8 cellular contexts compared by ENCODE assay signal in the genomic region with DNA sequence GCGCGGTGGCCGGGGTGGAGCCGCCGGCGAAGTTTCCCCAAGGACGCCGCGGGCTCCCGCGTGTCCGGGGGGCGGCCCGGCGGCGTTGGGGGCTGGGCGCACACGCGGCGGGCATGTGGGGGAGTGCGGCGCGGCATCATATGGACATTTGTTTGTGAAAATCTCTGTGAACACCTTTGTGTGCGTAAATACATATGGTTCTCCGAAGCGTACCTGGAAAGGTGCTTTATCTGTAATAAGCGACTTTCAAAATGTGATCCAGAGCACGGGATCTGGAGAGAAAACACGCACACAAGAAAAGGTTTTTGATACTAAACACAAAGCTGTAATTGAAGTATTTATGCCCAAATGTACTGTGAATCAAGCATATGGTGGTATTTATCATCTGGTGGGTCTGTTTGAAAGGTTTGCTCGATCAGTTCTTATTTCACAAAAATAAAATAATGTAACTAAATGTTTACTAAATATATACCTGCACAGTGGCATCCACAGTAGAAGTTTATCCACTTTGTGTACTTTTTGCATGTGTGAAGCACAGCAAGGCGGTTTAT. TPM values are rescaled to one million over a fixed set of nuclear protein-coding genes. Genes with fewer than 3 reads are reported as not detected.
A peak's percentile ranks its signal among the peaks of the same experiment; 100 is the strongest.
DNase-seq lines count a peak whose midpoint lies in the region; ATAC-seq and TF ChIP-seq lines count a peak whose summit lies in the region.

No MANE protein-coding gene starts in this region.

- H3K4me3 ChIP-seq in GM12864 (ENCODE audit: low read depth, low read length) (peak overlapping the region; percentile 91), coronary artery (peak overlapping the region; percentile 98)

- TF ChIP-seq CTCF in GM12864 (IDR thresholded peaks at IDR 0.05; ENCODE audit: low read depth, low read length, missing control alignments): no peak
- no peak for TF ChIP-seq CTCF in coronary artery (IDR thresholded peaks at IDR 0.05)

- H3K27ac Mint-ChIP-seq in natural killer cell treated with Interleukin-12 subunit alpha and Interleukin-12 subunit beta and Interleukin-15 and Interleukin-18, amount 100 ng/mL, for 72 hours: peak overlapping the region; percentile 78 to 82

- no peak for DNase-seq in GM12864 (ENCODE audit: low read depth)
- peak; percentile 42 for DNase-seq in NCI-H1694 treated with DMSO at 0.1 percent for 48 hours (lab: John Stamatoyannopoulos, UW)
- no peak for DNase-seq in coronary artery (ENCODE audit: low spot score)
- DNase-seq in natural killer cell treated with Interleukin-12 subunit alpha and Interleukin-12 subunit beta and Interleukin-15 and Interleukin-18, amount 100 ng/mL, for 72 hours (ENCODE audit: low spot score): no peak
- DNase-seq in amniotic stem cell (lab: John Stamatoyannopoulos, UW): no peak
- no peak for DNase-seq in ureter (ENCODE audit: low spot score)

- ATAC-seq in natural killer cell treated with Interleukin-12 subunit alpha and Interleukin-12 subunit beta and Interleukin-15 and Interleukin-18, amount 100 ng/mL, for 72 hours: no peak
- ATAC-seq in HG03565 (IDR thresholded peaks at IDR 0.05; ENCODE audit: unreplicated experiment): no peak
- no peak for ATAC-seq in HG03159 (IDR thresholded peaks at IDR 0.05; ENCODE audit: unreplicated experiment)

- H3K27ac ChIP-seq in coronary artery: peak overlapping the region; percentile 99 to 100

- H3K4me3 Mint-ChIP-seq in natural killer cell treated with Interleukin-12 subunit alpha and Interleukin-12 subunit beta and Interleukin-15 and Interleukin-18, amount 100 ng/mL, for 72 hours: peak overlapping the region; percentile 41

- H3K4me1 Mint-ChIP-seq in natural killer cell treated with Interleukin-12 subunit alpha and Interleukin-12 subunit beta and Interleukin-15 and Interleukin-18, amount 100 ng/mL, for 72 hours (ENCODE audit: low read depth in 2 of 2): peaks cover 49 to 58% of the 10 kb centered on the region in 2 donors

- H3K9me3 Mint-ChIP-seq in natural killer cell treated with Interleukin-12 subunit alpha and Interleukin-12 subunit beta and Interleukin-15 and Interleukin-18, amount 100 ng/mL, for 72 hours: no peaks in the 10 kb centered on the region

- peaks cover 10% of the 10 kb centered on the region for H3K36me3 Mint-ChIP-seq in natural killer cell treated with Interleukin-12 subunit alpha and Interleukin-12 subunit beta and Interleukin-15 and Interleukin-18, amount 100 ng/mL, for 72 hours

- H3K27me3 Mint-ChIP-seq in natural killer cell treated with Interleukin-12 subunit alpha and Interleukin-12 subunit beta and Interleukin-15 and Interleukin-18, amount 100 ng/mL, for 72 hours: no peaks in the 10 kb centered on the region

RNA-seq across cellular contexts. Expression of a gene that starts 0.7 kb away (rescaled TPM):
- 100 to 1,000 TPM; 119 to 162 TPM for total RNA-seq in natural killer cell treated with Interleukin-12 subunit alpha and Interleukin-12 subunit beta and Interleukin-15 and Interleukin-18, amount 100 ng/mL, for 72 hours
- total RNA-seq in ureter: 181 TPM
